Comparison of ENCODE assay signal across 8 cellular contexts in genomic region chr15:69159805-69160140, GRCh38. TPM values are rescaled to one million over a fixed set of nuclear protein-coding genes. Genes with fewer than 3 reads are reported as not detected.
DNase-seq lines count a peak whose midpoint lies in the region; ATAC-seq and TF ChIP-seq lines count a peak whose summit lies in the region.

No MANE protein-coding gene starts in this region.

- H3K27ac ChIP-seq in mammary epithelial cell (ENCODE audit: insufficient read depth, low read depth, low read length) (peak overlapping the region; percentile 84), mesodermal cell (ENCODE audit: low read depth, low read length, severe bottlenecking) (no peak overlapping the region), upper lobe of left lung (peak overlapping the region; percentile 32 to 90 (median 87))

- no peaks in the 10 kb centered on the region for H4K20me1 ChIP-seq in mammary epithelial cell (ENCODE audit: insufficient read depth, low read length)

- H3K27me3 Mint-ChIP-seq in activated naive CD4-positive, alpha-beta T cell treated with anti-CD3 and anti-CD28 coated beads for 36 hours (ENCODE audit: low read depth) = peaks cover 5% of the 10 kb centered on the region

- 2% methylated on average over 6 of the region's 7 CpGs for WGBS in mammary epithelial cell (ENCODE audit: low coverage, missing lambda C conversion rate)
- 21 to 31% methylated on average over 7 of the region's 7 CpGs for WGBS in mesodermal cell (ENCODE audit: insufficient coverage in 2 of 2), 2 experiments
- WGBS in upper lobe of left lung, 2 donors = 31 to 35% methylated on average over 7 of the region's 7 CpGs

- ATAC-seq in upper lobe of left lung (ENCODE audit: low FRiP score in 2 of 2) = no peak

- intact Hi-C loops in activated naive CD4-positive, alpha-beta T cell treated with anti-CD3 and anti-CD28 coated beads for 36 hours (cut with micrococcal nuclease) = loop anchor here (1.0 to 10.0 kb wide), 6 partner anchors 162 to 555 kb away; partner anchors contain the start of genes KIF23 and RPLP1
- intact Hi-C loops in mammary epithelial cell (cut with micrococcal nuclease) = loop anchor here (2.0 to 5.0 kb wide), 4 partner anchors 79 to 253 kb away; partner anchors contain the start of gene KIF23

- TF ChIP-seq EP300 in upper lobe of left lung (IDR thresholded peaks at IDR 0.05) = no peak

- H3K4me3 ChIP-seq in mammary epithelial cell (replicated peaks in 1 of 3; ENCODE audit: insufficient read depth in 1 of 3, low read depth in 2 of 3, low read length in 3 of 3) (peak overlapping the region; percentile 32 to 50 (median 46)), mesodermal cell (ENCODE audit: extremely low read depth, insufficient read depth, low read length, poor library complexity, severe bottlenecking) (peak overlapping the region; percentile 82), upper lobe of left lung (peak overlapping the region; percentile 68 to 99 (median 94))

- H3K9me3 Mint-ChIP-seq in activated naive CD4-positive, alpha-beta T cell treated with anti-CD3 and anti-CD28 coated beads for 36 hours = no peaks in the 10 kb centered on the region

- no peak for DNase-seq in activated naive CD4-positive, alpha-beta T cell treated with anti-CD3 and anti-CD28 coated beads for 36 hours
- DNase-seq in activated naive CD4-positive, alpha-beta T cell treated with anti-CD3 and anti-CD28 coated beads, Interleukin-2, amount 50 U/mL, for 16 hours = no peak
- no peak for DNase-seq in mammary epithelial cell
- DNase-seq in upper lobe of left lung = no peak
- DNase-seq in NCI-H748 treated with DMSO at 0.1 percent for 48 hours (lab: John Stamatoyannopoulos, UW) = no peak
- DNase-seq in DMS153 treated with DMSO at 0.1 percent for 48 hours (lab: John Stamatoyannopoulos, UW; ENCODE audit: unreplicated experiment) = no peak
- DNase-seq in glomerular visceral epithelial cell (ENCODE audit: extremely low spot score) = no peak

- H3K9me3 ChIP-seq in mammary epithelial cell (replicated peaks; ENCODE audit: insufficient read depth, low read length) = no peaks in the 10 kb centered on the region
- no peaks in the 10 kb centered on the region for H3K9me3 ChIP-seq in mesodermal cell (ENCODE audit: control insufficient read depth, low read length)
- H3K9me3 ChIP-seq in upper lobe of left lung = no peaks in the 10 kb centered on the region

- peaks cover 27% of the 10 kb centered on the region for H3K79me2 ChIP-seq in mammary epithelial cell (ENCODE audit: insufficient read depth, low read length)

- TSS peak; percentile 94 for BruUV-seq in mammary epithelial cell (replicated peaks; lab: Mats Ljungman, UMichigan)

- H3K4me1 ChIP-seq in mammary epithelial cell (ENCODE audit: insufficient read depth, low read length) = peaks cover 13% of the 10 kb centered on the region
- H3K4me1 ChIP-seq in mesodermal cell (ENCODE audit: control insufficient read depth, insufficient read depth, low read length, poor library complexity, severe bottlenecking) = peaks cover 7% of the 10 kb centered on the region
- peaks cover 2 to 10% (median 9%) of the 10 kb centered on the region in 4 donors for H3K4me1 ChIP-seq in upper lobe of left lung

- CTCF ChIA-PET in activated naive CD4-positive, alpha-beta T cell treated with anti-CD3 and anti-CD28 coated beads for 36 hours (lab: Charles Lee) = interaction anchor here (1.4 to 1.8 kb wide), 2 partner anchors 101 to 235 kb away, joined by 4 to 8 read pairs; no protein-coding TSS in a partner anchor
- CTCF ChIA-PET in mammary epithelial cell (lab: Charles Lee; ENCODE audit: low non-redundant PET) = no interaction called here

- H3K4me3 Mint-ChIP-seq in activated naive CD4-positive, alpha-beta T cell treated with anti-CD3 and anti-CD28 coated beads for 36 hours = peak overlapping the region; percentile 88

- peak overlapping the region; percentile 62 for H3K27ac Mint-ChIP-seq in activated naive CD4-positive, alpha-beta T cell treated with anti-CD3 and anti-CD28 coated beads for 36 hours

- H3K27me3 ChIP-seq in mammary epithelial cell (ENCODE audit: insufficient read depth, low read length) (no peaks in the 10 kb centered on the region), upper lobe of left lung (no peaks in the 10 kb centered on the region)

- H3K9ac ChIP-seq in mammary epithelial cell (ENCODE audit: insufficient read depth, low read length) = peak overlapping the region; percentile 66

- TF ChIP-seq POLR2A in upper lobe of left lung (IDR thresholded peaks at IDR 0.05) = no peak

- TF ChIP-seq CTCF in mammary epithelial cell (conservative IDR thresholded peaks at IDR 0.05 in 1 of 2, IDR thresholded peaks at IDR 0.05 in 1 of 2; ENCODE audit: extremely low read depth in 1 of 2, insufficient read depth in 1 of 2, low read depth in 1 of 2, low read length in 2 of 2) (no peak), upper lobe of left lung (IDR thresholded peaks at IDR 0.05) (no peak)

- no peaks in the 10 kb centered on the region for H3K36me3 Mint-ChIP-seq in activated naive CD4-positive, alpha-beta T cell treated with anti-CD3 and anti-CD28 coated beads for 36 hours (ENCODE audit: low read depth)

- H3K36me3 ChIP-seq in mammary epithelial cell (ENCODE audit: insufficient read depth, low read length) = no peaks in the 10 kb centered on the region
- no peaks in the 10 kb centered on the region for H3K36me3 ChIP-seq in mesodermal cell (ENCODE audit: control insufficient read depth, insufficient read depth, low read length)
- H3K36me3 ChIP-seq in upper lobe of left lung = no peaks in the 10 kb centered on the region

- peaks cover 15% of the 10 kb centered on the region for H3K4me1 Mint-ChIP-seq in activated naive CD4-positive, alpha-beta T cell treated with anti-CD3 and anti-CD28 coated beads for 36 hours (ENCODE audit: low read depth)

- in situ Hi-C loops in mammary epithelial cell (cut with MboI; ENCODE audit: low sequenced_read_pairs in 2 of 2) = no loop called here

- dilution Hi-C loops in mammary epithelial cell (cut with HindIII; ENCODE audit: low sequenced_read_pairs) = no loop called here

- H2AFZ ChIP-seq in mammary epithelial cell (ENCODE audit: low read depth, low read length) = peak overlapping the region; percentile 89

- peak overlapping the region; percentile 70 for H3K4me2 ChIP-seq in mammary epithelial cell (ENCODE audit: insufficient read depth, low read depth, low read length)

RNA-seq across cellular contexts. Expression of gene GLCE, which starts 0.7 kb away (rescaled TPM):
- 1 to 10 TPM; 2.5 to 2.6 TPM for total RNA-seq in activated naive CD4-positive, alpha-beta T cell treated with anti-CD3 and anti-CD28 coated beads for 36 hours
- total RNA-seq in mammary epithelial cell (10 to 100 TPM in 1 of 2 donors, 1 to 10 TPM in 1; 10.0 to 18.7 TPM), upper lobe of left lung (10 to 100 TPM; 12.5 to 24.8 (median 17.2) TPM)
- polyA plus RNA-seq in mammary epithelial cell = 12.8 TPM
- 7.9 TPM for polyA minus RNA-seq in mammary epithelial cell
- polyA plus RNA-seq in mesodermal cell (2013, experiment 1 of 2) = 8.9 TPM
- 12.2 TPM for polyA plus RNA-seq in mesodermal cell (2013, experiment 2 of 2)
